Comparison of ENCODE assay signal across 1 cellular context in genomic region chr6:44339763-44340625, GRCh38.
TF ChIP-seq lines count a peak whose summit lies in the region.

No MANE protein-coding gene starts in this region.

TF ChIP-seq in SK-N-SH, 30 proteins besides CTCF, POLR2A, EP300 and RAD21:
- TF ChIP-seq, protein P1, sequence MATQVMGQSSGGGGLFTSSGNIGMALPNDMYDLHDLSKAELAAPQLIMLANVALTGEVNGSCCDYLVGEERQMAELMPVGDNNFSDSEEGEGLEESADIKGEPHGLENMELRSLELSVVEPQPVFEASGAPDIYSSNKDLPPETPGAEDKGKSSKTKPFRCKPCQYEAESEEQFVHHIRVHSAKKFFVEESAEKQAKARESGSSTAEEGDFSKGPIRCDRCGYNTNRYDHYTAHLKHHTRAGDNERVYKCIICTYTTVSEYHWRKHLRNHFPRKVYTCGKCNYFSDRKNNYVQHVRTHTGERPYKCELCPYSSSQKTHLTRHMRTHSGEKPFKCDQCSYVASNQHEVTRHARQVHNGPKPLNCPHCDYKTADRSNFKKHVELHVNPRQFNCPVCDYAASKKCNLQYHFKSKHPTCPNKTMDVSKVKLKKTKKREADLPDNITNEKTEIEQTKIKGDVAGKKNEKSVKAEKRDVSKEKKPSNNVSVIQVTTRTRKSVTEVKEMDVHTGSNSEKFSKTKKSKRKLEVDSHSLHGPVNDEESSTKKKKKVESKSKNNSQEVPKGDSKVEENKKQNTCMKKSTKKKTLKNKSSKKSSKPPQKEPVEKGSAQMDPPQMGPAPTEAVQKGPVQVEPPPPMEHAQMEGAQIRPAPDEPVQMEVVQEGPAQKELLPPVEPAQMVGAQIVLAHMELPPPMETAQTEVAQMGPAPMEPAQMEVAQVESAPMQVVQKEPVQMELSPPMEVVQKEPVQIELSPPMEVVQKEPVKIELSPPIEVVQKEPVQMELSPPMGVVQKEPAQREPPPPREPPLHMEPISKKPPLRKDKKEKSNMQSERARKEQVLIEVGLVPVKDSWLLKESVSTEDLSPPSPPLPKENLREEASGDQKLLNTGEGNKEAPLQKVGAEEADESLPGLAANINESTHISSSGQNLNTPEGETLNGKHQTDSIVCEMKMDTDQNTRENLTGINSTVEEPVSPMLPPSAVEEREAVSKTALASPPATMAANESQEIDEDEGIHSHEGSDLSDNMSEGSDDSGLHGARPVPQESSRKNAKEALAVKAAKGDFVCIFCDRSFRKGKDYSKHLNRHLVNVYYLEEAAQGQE (IDR thresholded peaks at IDR 0.05; ENCODE audit: low read depth, low read length) = no peak
- TF ChIP-seq NRF1 (IDR thresholded peaks at IDR 0.05; ENCODE audit: low read depth, low read length) (no peak), ZBTB33 (IDR thresholded peaks at IDR 0.05; ENCODE audit: borderline replicate concordance, low read depth) (no peak), SMC3 (IDR thresholded peaks at IDR 0.05; ENCODE audit: low read depth, low read length) (no peak), POLR2AphosphoS5 (IDR thresholded peaks at IDR 0.05; ENCODE audit: low read depth, low read length) (no peak), USF2 (IDR thresholded peaks at IDR 0.05; ENCODE audit: borderline replicate concordance, low read depth, low read length) (no peak), SIN3A (IDR thresholded peaks at IDR 0.05; ENCODE audit: borderline replicate concordance, low read depth, low read length) (no peak), MEF2A (IDR thresholded peaks at IDR 0.05; ENCODE audit: borderline replicate concordance, low read depth) (no peak), JUND (IDR thresholded peaks at IDR 0.05) (no peak), TCF12 (IDR thresholded peaks at IDR 0.05) (no peak), MXI1 (IDR thresholded peaks at IDR 0.05; ENCODE audit: low read depth, low read length) (no peak), FOSL2 (IDR thresholded peaks at IDR 0.05; ENCODE audit: borderline replicate concordance, low read depth) (no peak), PBX3 (IDR thresholded peaks at IDR 0.05) (no peak), YY1 (IDR thresholded peaks at IDR 0.05; ENCODE audit: low read depth) (no peak), NFIC (IDR thresholded peaks at IDR 0.05; ENCODE audit: borderline replicate concordance) (no peak), TAF1 (IDR thresholded peaks at IDR 0.05; ENCODE audit: borderline replicate concordance, low read depth, low read length) (no peak)
- TF ChIP-seq, protein P2, sequence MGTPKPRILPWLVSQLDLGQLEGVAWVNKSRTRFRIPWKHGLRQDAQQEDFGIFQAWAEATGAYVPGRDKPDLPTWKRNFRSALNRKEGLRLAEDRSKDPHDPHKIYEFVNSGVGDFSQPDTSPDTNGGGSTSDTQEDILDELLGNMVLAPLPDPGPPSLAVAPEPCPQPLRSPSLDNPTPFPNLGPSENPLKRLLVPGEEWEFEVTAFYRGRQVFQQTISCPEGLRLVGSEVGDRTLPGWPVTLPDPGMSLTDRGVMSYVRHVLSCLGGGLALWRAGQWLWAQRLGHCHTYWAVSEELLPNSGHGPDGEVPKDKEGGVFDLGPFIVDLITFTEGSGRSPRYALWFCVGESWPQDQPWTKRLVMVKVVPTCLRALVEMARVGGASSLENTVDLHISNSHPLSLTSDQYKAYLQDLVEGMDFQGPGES (IDR thresholded peaks at IDR 0.05; ENCODE audit: low read depth, low read length) = no peak
- TF ChIP-seq, protein P3, sequence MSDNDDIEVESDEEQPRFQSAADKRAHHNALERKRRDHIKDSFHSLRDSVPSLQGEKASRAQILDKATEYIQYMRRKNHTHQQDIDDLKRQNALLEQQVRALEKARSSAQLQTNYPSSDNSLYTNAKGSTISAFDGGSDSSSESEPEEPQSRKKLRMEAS (IDR thresholded peaks at IDR 0.05; ENCODE audit: low read depth) = no peak
